8 cellular contexts compared by ENCODE assay signal in genomic region chr13:32031025-32031814, GRCh38. TPM values are rescaled to one million over a fixed set of nuclear protein-coding genes. Genes with fewer than 3 reads are reported as not detected.
A peak's percentile ranks its signal among the peaks of the same experiment; 100 is the strongest.
DNase-seq lines count a peak whose midpoint lies in the region; ATAC-seq and TF ChIP-seq lines count a peak whose summit lies in the region.

FRY (plus strand) TSS chr13:32031774; CDS start chr13:32031796, 22 bp downstream.

- H3K27ac ChIP-seq in HL-60 (replicated peaks), result peak within 1 kb of the TSS; percentile 85

- H3K4me1 Mint-ChIP-seq in Caco-2 (ENCODE audit: low read depth, unreplicated experiment) (peaks cover 24% of the 10 kb centered on the region), neural crest cell (peaks cover 28% of the 10 kb centered on the region)

- H3K27me3 Mint-ChIP-seq in Caco-2 (ENCODE audit: insufficient read depth, unreplicated experiment), result no peaks in the 10 kb centered on the region
- H3K27me3 Mint-ChIP-seq in neural crest cell (ENCODE audit: low read depth), result peaks cover 26% of the 10 kb centered on the region

- H3K4me3 Mint-ChIP-seq in Caco-2 (ENCODE audit: unreplicated experiment), result peak within 1 kb of the TSS; percentile 78
- peak within 1 kb of the TSS; percentile 85 for H3K4me3 Mint-ChIP-seq in neural crest cell

- H3K4me3 ChIP-seq in Caco-2 (ENCODE audit: low read depth, low read length) (peak within 1 kb of the TSS; percentile 64), HL-60 (replicated peaks; ENCODE audit: insufficient read depth, low read length) (peak within 1 kb of the TSS; percentile 85), foreskin fibroblast (ENCODE audit: low read depth in 1 of 2, low read length in 2 of 2) (peak within 1 kb of the TSS; percentile 69 to 78)

- peak in 1 of 2 experiments; percentile 31 for TF ChIP-seq CTCF in Caco-2 (IDR thresholded peaks at IDR 0.05; ENCODE audit: insufficient read depth in 1 of 2, low read depth in 1 of 2, low read length in 1 of 2, severe bottlenecking in 1 of 2, unreplicated experiment in 1 of 2)
- no peak for TF ChIP-seq CTCF in HL-60 (IDR thresholded peaks at IDR 0.05; ENCODE audit: insufficient read depth, low read length)
- peak; percentile 13 for TF ChIP-seq CTCF in foreskin fibroblast (IDR thresholded peaks at IDR 0.05; ENCODE audit: low read depth, low read length)
- TF ChIP-seq CTCF in neural crest cell (conservative IDR thresholded peaks at IDR 0.05), result no peak

- peaks cover 11% of the 10 kb centered on the region for H3K36me3 Mint-ChIP-seq in Caco-2 (ENCODE audit: insufficient read depth, unreplicated experiment)
- H3K36me3 Mint-ChIP-seq in neural crest cell (ENCODE audit: low read depth), result no peaks in the 10 kb centered on the region

- no peaks in the 10 kb centered on the region for H3K9me3 ChIP-seq in Caco-2

- intact Hi-C loops in Caco-2 (cut with micrococcal nuclease; ENCODE audit: unreplicated experiment), result loop anchor here (1.0 to 5.0 kb wide), 5 partner anchors 28 to 196 kb away; no protein-coding TSS in a partner anchor

- POLR2A ChIA-PET in Caco-2 (lab: Charles Lee), result interaction anchor here (0.8 kb wide), 2 partner anchors 138 to 283 kb away, joined by 3 read pairs; no protein-coding TSS in a partner anchor

- no peaks in the 10 kb centered on the region for H3K27me3 ChIP-seq in Caco-2 (replicated peaks; ENCODE audit: control insufficient read depth, insufficient read depth, low read length)
- H3K27me3 ChIP-seq in HL-60 (ENCODE audit: insufficient read depth, poor library complexity, severe bottlenecking), result no peaks in the 10 kb centered on the region

- peak within 1 kb of the TSS; percentile 83 for H3K27ac Mint-ChIP-seq in Caco-2 (ENCODE audit: unreplicated experiment)
- H3K27ac Mint-ChIP-seq in neural crest cell (ENCODE audit: unreplicated experiment), result peak within 1 kb of the TSS; percentile 65

- H3K9me3 Mint-ChIP-seq in Caco-2 (ENCODE audit: unreplicated experiment) (no peaks in the 10 kb centered on the region), neural crest cell (no peaks in the 10 kb centered on the region)

- DNase-seq in Caco-2 (peak; percentile 87 to 90), HL-60 (ENCODE audit: low read depth in 1 of 2, low spot score in 1 of 2) (peak in 1 of 2 experiments; percentile 87), RPMI7951 (ENCODE audit: low read depth) (peak; percentile 54), foreskin fibroblast (peak; percentile 35 to 76), neural crest cell (ENCODE audit: low read depth, low spot score) (peak; percentile 46), superior temporal gyrus (ENCODE audit: extremely low spot score) (peak; percentile 68)
- peak; percentile 13 for DNase-seq in activated gamma-delta T cell treated with anti-CD3 and anti-CD28 coated beads, Interleukin-2, amount 50 U/mL, for 16 hours (ENCODE audit: low read depth)

- H3K4me1 ChIP-seq in Caco-2, result peaks cover 16% of the 10 kb centered on the region

- CTCF ChIA-PET in Caco-2 (lab: Charles Lee), result interaction anchor here (0.5 to 1.2 kb wide), 8 partner anchors 9 to 284 kb away, joined by 3 to 5 read pairs (median 3); partner anchors contain the start of genes BRCA2 and ZAR1L

- H3K36me3 ChIP-seq in Caco-2 (ENCODE audit: control insufficient read depth, insufficient read depth, low read length), result no peaks in the 10 kb centered on the region

- ATAC-seq in GM19468 (IDR thresholded peaks at IDR 0.05; ENCODE audit: extremely low read depth, unreplicated experiment), result peak; percentile 21

- no TSS peak for BruUV-seq in Caco-2 (replicated peaks; lab: Mats Ljungman, UMichigan)

RNA-seq across cellular contexts. Expression of gene FRY, which starts in this region (rescaled TPM):
- total RNA-seq in Caco-2 (2022), result 91.3 and 118 TPM in 2 replicates
- total RNA-seq in RPMI7951 (2014; rRNA removed; shearing (Covaris generic)), result 1.7 and 5.7 TPM in 2 replicates
- 4.7 and 5.4 TPM in 2 replicates for total RNA-seq in neural crest cell

Comparison
In these comparisons a context has a peak if more than half of its experiments do, and no peak if none do; other contexts are left out.
1. RNA of gene FRY (total RNA-seq): 91.3 to 118 TPM in Caco-2; 4.7 to 5.4 TPM in neural crest cell and 1.7 to 5.7 TPM in RPMI7951; every median in the first group is over 10 times any median in the second.
2. Peak in every context shown above with its lines, with median percentiles within 50 percentile points of each other: H3K4me3 ChIP-seq.